29 cellular contexts compared by ENCODE assay signal in the genomic region with DNA sequence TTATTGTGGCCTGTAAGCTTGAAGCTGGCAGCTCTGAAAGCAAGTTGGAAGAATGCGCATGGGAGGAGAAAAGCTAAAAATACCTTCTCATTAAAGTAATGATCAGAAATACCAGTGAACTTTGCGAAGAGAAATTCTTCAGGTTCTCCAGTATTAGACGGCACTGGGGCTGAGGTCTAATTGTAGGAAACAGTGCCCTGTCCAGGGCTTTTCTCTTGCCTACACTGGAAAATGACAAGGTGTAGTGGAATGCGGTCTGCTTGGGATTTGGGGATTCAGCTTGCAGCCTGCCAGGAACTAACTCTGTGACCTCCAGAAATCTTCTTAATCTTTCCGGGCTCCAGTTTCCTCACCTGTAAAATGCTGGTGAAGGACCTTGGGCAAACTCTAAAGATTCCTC. TPM values are rescaled to one million over a fixed set of nuclear protein-coding genes. Genes with fewer than 3 reads are reported as not detected.
DNase-seq lines count a peak whose midpoint lies in the region; ATAC-seq, FAIRE-seq and TF ChIP-seq lines count a peak whose summit lies in the region.
"Had no signal": no experiment of that assay in that cellular context is flagged by ENCODE, and none has a peak within 500 bp of the region (broad histone marks: within the 10 kb centered on the region; RNA-seq: fewer than 3 reads in every experiment).

No MANE protein-coding gene starts in this region.

- peaks cover 29% of the 10 kb centered on the region for H3K4me1 Mint-ChIP-seq in brain
- H3K4me1 Mint-ChIP-seq: activated naive CD8-positive, alpha-beta T cell treated with anti-CD3 and anti-CD28 coated beads, Interleukin-2, amount 50 U/mL, for 24 hours; stimulated activated effector memory CD8-positive, alpha-beta T cell treated with anti-CD3 and anti-CD28 coated beads, Interleukin-12 subunit alpha, Interleukin-12 subunit beta, amount 100 ng/mL, for 72 hours had no signal

- H3K9me1 ChIP-seq in keratinocyte (ENCODE audit: control insufficient read depth, extremely low read depth, insufficient read depth, low read length), result no peaks in the 10 kb centered on the region

- TF ChIP-seq CTCF in brain (conservative IDR thresholded peaks at IDR 0.05) (no peak), keratinocyte (optimal IDR thresholded peaks at IDR 0.05 in 1 of 3, IDR thresholded peaks at IDR 0.05 in 1 of 3, conservative IDR thresholded peaks at IDR 0.05 in 1 of 3; ENCODE audit: extremely low read depth in 1 of 3, insufficient read depth in 2 of 3, low read length in 3 of 3) (no peak), thoracic aorta (IDR thresholded peaks at IDR 0.05) (no peak), GM13977 (IDR thresholded peaks at IDR 0.05; ENCODE audit: extremely low read depth, insufficient read depth, missing control alignments) (no peak)

- H3K27me3 Mint-ChIP-seq in brain, result no peaks in the 10 kb centered on the region
- H3K27me3 Mint-ChIP-seq: activated CD8-positive, alpha-beta T cell treated with anti-CD3 and anti-CD28 coated beads for 36 hours; activated naive CD8-positive, alpha-beta T cell treated with anti-CD3 and anti-CD28 coated beads, Interleukin-2, amount 50 U/mL, for 24 hours; progenitor cell of endocrine pancreas had no signal

- in situ Hi-C loops in GM23248 (cut with MboI) (no loop called here), GM13977 (cut with MboI; ENCODE audit: low pct_unique_long_range_greater_than_20kb, low sequenced_read_pairs, unreplicated experiment) (no loop called here)

- no peak for ATAC-seq in thoracic aorta (ENCODE audit: insufficient number of reproducible peaks, low FRiP score, low read depth)
- ATAC-seq: activated CD8-positive, alpha-beta T cell treated with anti-CD3 and anti-CD28 coated beads for 36 hours; activated naive CD8-positive, alpha-beta T cell treated with anti-CD3 and anti-CD28 coated beads, Interleukin-2, amount 50 U/mL, for 24 hours; esophagus mucosa; lower lobe of right lung; Panc1; stimulated activated effector memory CD8-positive, alpha-beta T cell treated with anti-CD3 and anti-CD28 coated beads, Interleukin-12 subunit alpha, Interleukin-12 subunit beta, amount 100 ng/mL, for 72 hours had no signal

- H3K4me2 ChIP-seq in GM23248 (ENCODE audit: unreplicated experiment), result peak overlapping the region; percentile 42
- no peak overlapping the region for H3K4me2 ChIP-seq in keratinocyte (ENCODE audit: control insufficient read depth, extremely low read depth, insufficient read depth, low read depth, low read length)

- no peaks in the 10 kb centered on the region for H3K9me2 ChIP-seq in GM23248 (ENCODE audit: insufficient read depth)

- H3K9me3 ChIP-seq in GM23248 (ENCODE audit: low read depth), result no peaks in the 10 kb centered on the region
- H3K9me3 ChIP-seq in keratinocyte (ENCODE audit: control insufficient read depth, low read depth, low read length), result no peaks in the 10 kb centered on the region
- no peaks in the 10 kb centered on the region for H3K9me3 ChIP-seq in thoracic aorta
- H3K9me3 ChIP-seq: lower lobe of right lung had no signal

- H3K9ac ChIP-seq in GM23248, result no peak overlapping the region
- no peak overlapping the region for H3K9ac ChIP-seq in keratinocyte (ENCODE audit: control insufficient read depth, extremely low read depth, insufficient read depth, low read length)

- peak; percentile 45 for DNase-seq in GM23248
- DNase-seq in keratinocyte (ENCODE audit: low read depth, low spot score), result no peak
- no peak for DNase-seq in thoracic aorta (ENCODE audit: low spot score)
- DNase-seq in OCI-M1 (lab: John Stamatoyannopoulos, UW), result no peak
- no peak for DNase-seq in GM13977 (ENCODE audit: low spot score)
- DNase-seq in NCI-H1092 treated with DMSO at 0.1 percent for 48 hours (lab: John Stamatoyannopoulos, UW), result no peak
- DNase-seq: activated CD4-positive, CD25-positive, alpha-beta regulatory T cell treated with anti-CD3 and anti-CD28 coated beads, Interleukin-2, amount 50 U/mL, for 72 hours; activated CD8-positive, alpha-beta T cell treated with anti-CD3 and anti-CD28 coated beads for 36 hours; activated naive CD8-positive, alpha-beta T cell treated with anti-CD3 and anti-CD28 coated beads, Interleukin-2, amount 50 U/mL, for 24 hours; brain microvascular endothelial cell; effector memory CD4-positive, alpha-beta T cell; kidney; lower lobe of right lung; NCI-H510A treated with DMSO at 0.1 percent for 48 hours; NK-92 treated with Interleukin-12 subunit alpha and Interleukin-12 subunit beta, amount 100 ng/mL, for 24 hours; SHP77 treated with DMSO at 0.1 percent for 48 hours; stimulated activated CD4-positive, alpha-beta T cell treated with anti-CD3 and anti-CD28 coated beads, Interleukin-2, amount 100 ng/mL, for 24 hours; T-helper 1 cell had no signal

- H3K36me3 ChIP-seq in GM23248 (ENCODE audit: low read depth), result no peaks in the 10 kb centered on the region
- H3K36me3 ChIP-seq in keratinocyte (ENCODE audit: control insufficient read depth in 2 of 2, extremely low read depth in 1 of 2, insufficient read depth in 2 of 2, low read length in 2 of 2), result no peaks in the 10 kb centered on the region
- no peaks in the 10 kb centered on the region for H3K36me3 ChIP-seq in thoracic aorta
- H3K36me3 ChIP-seq: brain microvascular endothelial cell, lower lobe of right lung had no signal

- peak; percentile 55 for FAIRE-seq in keratinocyte (lab: Jason Lieb, UNC)
- FAIRE-seq: colon, GM18507, kidney, TTC549 had no signal

- H3K27ac Mint-ChIP-seq in brain, result peak overlapping the region in 3 of 5 experiments; percentile 23 to 93 (median 55)
- H3K27ac Mint-ChIP-seq: activated CD8-positive, alpha-beta T cell treated with anti-CD3 and anti-CD28 coated beads for 36 hours; activated naive CD8-positive, alpha-beta T cell treated with anti-CD3 and anti-CD28 coated beads, Interleukin-2, amount 50 U/mL, for 24 hours; progenitor cell of endocrine pancreas; stimulated activated effector memory CD8-positive, alpha-beta T cell treated with anti-CD3 and anti-CD28 coated beads, Interleukin-12 subunit alpha, Interleukin-12 subunit beta, amount 100 ng/mL, for 72 hours had no signal

- H3K4me3 ChIP-seq in GM23248 (no peak overlapping the region), keratinocyte (ENCODE audit: control insufficient read depth in 2 of 3, extremely low read depth in 1 of 3, insufficient read depth in 2 of 3, low read depth in 1 of 3, low read length in 3 of 3) (no peak overlapping the region), thoracic aorta (peak overlapping the region; percentile 24)
- H3K4me3 ChIP-seq: lower lobe of right lung, skin epidermis had no signal

- WGBS in GM23248 (ENCODE audit: low coverage in 1 of 2, low lambda C conversion rate in 2 of 2, missing lambda C conversion rate in 2 of 2), 2 experiments, result 14 to 23% methylated on average over 5 of the region's 5 CpGs

- H2AFZ ChIP-seq in GM23248 (peak overlapping the region; percentile 56), keratinocyte (ENCODE audit: control insufficient read depth, low read length) (no peak overlapping the region)

- H3K9me3 Mint-ChIP-seq in brain, result peaks cover 0 to 3% (median 0%) of the 10 kb centered on the region in 5 experiments
- H3K9me3 Mint-ChIP-seq: activated CD8-positive, alpha-beta T cell treated with anti-CD3 and anti-CD28 coated beads for 36 hours; activated naive CD8-positive, alpha-beta T cell treated with anti-CD3 and anti-CD28 coated beads, Interleukin-2, amount 50 U/mL, for 24 hours; stimulated activated effector memory CD8-positive, alpha-beta T cell treated with anti-CD3 and anti-CD28 coated beads, Interleukin-12 subunit alpha, Interleukin-12 subunit beta, amount 100 ng/mL, for 72 hours had no signal

- no peaks in the 10 kb centered on the region for H3K79me2 ChIP-seq in GM23248 (ENCODE audit: insufficient read depth)
- H3K79me2 ChIP-seq in keratinocyte (ENCODE audit: control insufficient read depth, insufficient read depth, low read length), result no peaks in the 10 kb centered on the region

- H3K27ac ChIP-seq in GM23248 (no peak overlapping the region), keratinocyte (ENCODE audit: control insufficient read depth, insufficient read depth, low read length) (no peak overlapping the region), thoracic aorta (peak overlapping the region; percentile 37 to 55)
- H3K27ac ChIP-seq: brain microvascular endothelial cell, C4-2B, lower lobe of right lung, skin epidermis had no signal

- H3K27me3 ChIP-seq in GM23248 (replicated peaks; ENCODE audit: insufficient read depth) (no peaks in the 10 kb centered on the region), keratinocyte (ENCODE audit: control insufficient read depth, extremely low read depth, insufficient read depth, low read length) (no peaks in the 10 kb centered on the region), thoracic aorta (replicated peaks; ENCODE audit: insufficient read depth) (no peaks in the 10 kb centered on the region)
- H3K27me3 ChIP-seq: brain microvascular endothelial cell had no signal

- H4K20me1 ChIP-seq in GM23248 (ENCODE audit: insufficient read depth), result no peaks in the 10 kb centered on the region
- H4K20me1 ChIP-seq in keratinocyte (ENCODE audit: control insufficient read depth, extremely low read depth, insufficient read depth, low read length), result no peaks in the 10 kb centered on the region

- H3F3A ChIP-seq in GM23248 (ENCODE audit: insufficient read depth), result no peaks in the 10 kb centered on the region

- H3K4me3 Mint-ChIP-seq in brain, result peak overlapping the region in 2 of 5 experiments; percentile 17 to 45
- H3K4me3 Mint-ChIP-seq: activated CD8-positive, alpha-beta T cell treated with anti-CD3 and anti-CD28 coated beads for 36 hours; activated naive CD8-positive, alpha-beta T cell treated with anti-CD3 and anti-CD28 coated beads, Interleukin-2, amount 50 U/mL, for 24 hours; stimulated activated effector memory CD8-positive, alpha-beta T cell treated with anti-CD3 and anti-CD28 coated beads, Interleukin-12 subunit alpha, Interleukin-12 subunit beta, amount 100 ng/mL, for 72 hours had no signal

- dilution Hi-C loops in keratinocyte (cut with MboI; ENCODE audit: extremely low pct_ligation_motif_present, low sequenced_read_pairs), result no loop called here

- H3K36me3 Mint-ChIP-seq in brain, result no peaks in the 10 kb centered on the region
- H3K36me3 Mint-ChIP-seq: stimulated activated effector memory CD8-positive, alpha-beta T cell treated with anti-CD3 and anti-CD28 coated beads, Interleukin-12 subunit alpha, Interleukin-12 subunit beta, amount 100 ng/mL, for 72 hours had no signal

- H3K4me1 ChIP-seq in GM23248 (ENCODE audit: insufficient read depth) (peaks cover 13% of the 10 kb centered on the region), keratinocyte (ENCODE audit: control insufficient read depth, extremely low read depth, insufficient read depth, low read length) (no peaks in the 10 kb centered on the region), thoracic aorta (ENCODE audit: control insufficient read depth in 1 of 2, low read depth in 2 of 2) (peaks cover 6 to 19% of the 10 kb centered on the region in 2 donors)
- H3K4me1 ChIP-seq: lower lobe of right lung had no signal

RNA-seq across cellular contexts. Expression of gene KCNJ16, which starts 53.3 kb away (rescaled TPM):
- total RNA-seq in GM23248 (2014; rRNA removed; shearing (Covaris generic)), result not detected in 2 replicates
- polyA plus RNA-seq in GM23248 (2016; fragmentation: Nextera tagmentation; extraction: Ambion mirVana), result not detected in 2 replicates
- 2.1 TPM for polyA plus RNA-seq in brain (ENCODE audit: insufficient read depth, low read depth, low replicate concordance)
- not detected in 3 replicates for polyA plus RNA-seq in keratinocyte
- polyA plus RNA-seq in keratinocyte (2011; ENCODE audit: low read depth), result not detected
- 0.04 TPM in 1 of 2 replicates, not detected in the other for polyA plus RNA-seq in keratinocyte (2011; cell fraction: cytosol; rRNA removed)
- polyA plus RNA-seq in keratinocyte (2011; cell fraction: nucleus; rRNA removed), result 0.05 TPM in 1 of 2 replicates, not detected in the other
- polyA plus RNA-seq in keratinocyte (2012; ENCODE audit: low replicate concordance), result not detected in 2 replicates
- polyA minus RNA-seq in keratinocyte, result not detected in 3 replicates
- polyA minus RNA-seq in keratinocyte (2011; cell fraction: cytosol; rRNA and poly(A)+ RNA removed), result not detected
- polyA minus RNA-seq in keratinocyte (2011; cell fraction: nucleus; rRNA and poly(A)+ RNA removed), result not detected in 2 replicates
- under 1 TPM in 1 of 2 donors, not detected in 1; 0.28 TPM for total RNA-seq in thoracic aorta
- total RNA-seq: activated CD8-positive, alpha-beta T cell treated with anti-CD3 and anti-CD28 coated beads for 36 hours; esophagus mucosa had no signal
- polyA plus RNA-seq: AG04450 had no signal

Comparison
In these comparisons a context has a peak if more than half of its experiments do, and no peak if none do; other contexts are left out.
1. H3K27ac ChIP-seq: peak in thoracic aorta (2 of 2); none in GM23248 (single experiment) and keratinocyte (single experiment).